Comparison of ENCODE assay signal across 28 cellular contexts in genomic region chr7:131369354-131369753, GRCh38. TPM values are rescaled to one million over a fixed set of nuclear protein-coding genes. Genes with fewer than 3 reads are reported as not detected.
DNase-seq lines count a peak whose midpoint lies in the region; ATAC-seq and TF ChIP-seq lines count a peak whose summit lies in the region.
"Had no signal": no experiment of that assay in that cellular context is flagged by ENCODE, and none has a peak within 500 bp of the region (broad histone marks: within the 10 kb centered on the region; RNA-seq: fewer than 3 reads in every experiment).

No MANE protein-coding gene starts in this region.

- H3K27ac ChIP-seq in Panc1 (ENCODE audit: low read length) (peak overlapping the region; percentile 77; the same call in 1 of the 2 replicates), SJCRH30 (no peak overlapping the region)
- H3K27ac ChIP-seq: C4-2B, esophagus muscularis mucosa, neutrophil, right lobe of liver, thoracic aorta had no signal

- BruUV-seq in Panc1 (replicated peaks; lab: Mats Ljungman, UMichigan), result no TSS peak

- H3K27me3 ChIP-seq in Panc1 (ENCODE audit: control insufficient read depth, insufficient read depth, low read length) (no peaks in the 10 kb centered on the region), SJCRH30 (no peaks in the 10 kb centered on the region)
- H3K27me3 ChIP-seq: esophagus muscularis mucosa, neutrophil, right lobe of liver had no signal

- H3K9me3 ChIP-seq in Panc1 (ENCODE audit: control insufficient read depth, insufficient read depth, low read depth, low read length), result no peaks in the 10 kb centered on the region
- no peaks in the 10 kb centered on the region; the same call in 1 of the 2 replicates for H3K9me3 ChIP-seq in SJCRH30 (replicated peaks)
- H3K9me3 ChIP-seq: esophagus muscularis mucosa, neutrophil, right lobe of liver, thoracic aorta had no signal

- in situ Hi-C loops in Panc1 (cut with HindIII; ENCODE audit: low pct_unique_long_range_greater_than_20kb, low sequenced_read_pairs), result no loop called here

- H3K4me3 ChIP-seq in Panc1 (ENCODE audit: low read depth in 2 of 2, low read length in 2 of 2) (no peak overlapping the region), SJCRH30 (no peak overlapping the region)
- H3K4me3 ChIP-seq: esophagus muscularis mucosa, right lobe of liver, thoracic aorta had no signal

- no peak for TF ChIP-seq CTCF in Panc1 (IDR thresholded peaks at IDR 0.05)

- DNase-seq in EL (peak; percentile 7), GM03348 (ENCODE audit: low spot score) (peak; percentile 11), Panc1 (ENCODE audit: low read depth, low spot score) (no peak), erythroblast (lab: John Stamatoyannopoulos, UW) (peak; percentile 67 to 82), 8988T (no peak), SJCRH30 (no peak)
- DNase-seq: activated CD4-positive, alpha-beta T cell treated with anti-CD3 and anti-CD28 coated beads, Interleukin-2, amount 50 U/mL, for 1 hour; Calu3; central memory CD4-positive, alpha-beta T cell; endodermal cell; H7; hypothalamus; immature natural killer cell; mesendoderm; NCI-H1048; NCI-H1694 treated with DMSO at 0.1 percent for 48 hours; NCI-H2171 treated with DMSO at 0.1 percent for 48 hours; NCI-H524 treated with DMSO at 0.1 percent for 48 hours; right lobe of liver; RPMI8226; stimulated activated CD4-positive, alpha-beta T cell treated with anti-CD3 and anti-CD28 coated beads, Interleukin-15, amount 100 ng/mL, for 24 hours; stimulated activated naive CD4-positive, alpha-beta T cell treated with Interleukin-2 at 50 U/mL for 16 hours had no signal

- H3K36me3 ChIP-seq in Panc1 (ENCODE audit: control insufficient read depth, insufficient read depth, low read length) (no peaks in the 10 kb centered on the region), SJCRH30 (no peaks in the 10 kb centered on the region; the same call in 1 of the 2 replicates)
- H3K36me3 ChIP-seq: esophagus muscularis mucosa, neutrophil, right lobe of liver, thoracic aorta had no signal

- no peak for TF ChIP-seq POLR2A in erythroblast (IDR thresholded peaks at IDR 0.05; ENCODE audit: low read length)

- H3K4me1 ChIP-seq in Panc1 (ENCODE audit: control insufficient read depth, insufficient read depth, low read length) (peaks cover 62% of the 10 kb centered on the region), SJCRH30 (peaks cover 9% of the 10 kb centered on the region)

- ATAC-seq in Panc1 (no peak), GM21786 (IDR thresholded peaks at IDR 0.05; ENCODE audit: unreplicated experiment) (no peak)
- ATAC-seq: left lobe of liver, right lobe of liver had no signal

- POLR2A ChIA-PET in Panc1 (lab: Charles Lee), result no interaction called here

- intact Hi-C loops in Panc1 (cut with micrococcal nuclease; ENCODE audit: unreplicated experiment), result no loop called here

- CTCF ChIA-PET in Panc1 (lab: Charles Lee), result no interaction called here

RNA-seq across cellular contexts. Expression of gene MKLN1, which starts 41.7 kb away (rescaled TPM):
- 46.4 TPM for total RNA-seq in Panc1 (2021; ENCODE audit: unreplicated experiment)
- 17.1 TPM for polyA plus RNA-seq in Panc1 (2012; ENCODE audit: insufficient read length)
- 48.5 and 57.9 TPM in 2 replicates for total RNA-seq in SJCRH30 (2014; rRNA removed; shearing (Covaris generic))

Comparison
In these comparisons a context has a peak if more than half of its experiments do, and no peak if none do; other contexts are left out.
1. DNase-seq: peak in EL (single experiment), GM03348 (single experiment) and erythroblast (2 of 2); none in Panc1 (single experiment), 8988T (single experiment) and SJCRH30 (0 of 2).